1 cellular context compared by ENCODE assay signal in the genomic region with DNA sequence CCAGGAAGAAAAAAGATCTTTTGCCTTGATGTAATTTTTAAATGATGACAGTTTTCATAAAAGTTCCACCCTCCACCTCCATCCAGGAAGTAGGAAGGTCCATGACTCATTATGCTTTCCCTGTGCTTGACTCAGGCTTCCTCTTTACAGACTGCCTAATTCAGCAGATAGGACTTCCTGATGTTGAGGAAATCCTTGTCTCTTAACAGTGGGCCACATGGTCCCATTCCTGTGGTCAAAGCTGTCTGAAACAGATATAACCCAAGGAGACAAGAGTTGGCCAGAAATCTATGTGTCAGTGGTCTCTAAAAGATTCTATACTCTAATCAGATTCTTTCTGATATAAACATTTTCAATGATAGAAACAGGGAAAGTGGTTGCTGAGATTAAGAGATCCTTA.
TF ChIP-seq lines count a peak whose summit lies in the region.

No MANE protein-coding gene starts in this region.

TF ChIP-seq in K562, 482 proteins besides CTCF, POLR2A, EP300 and RAD21 (continued from another document and continues in another):
- TF ChIP-seq, protein P1, sequence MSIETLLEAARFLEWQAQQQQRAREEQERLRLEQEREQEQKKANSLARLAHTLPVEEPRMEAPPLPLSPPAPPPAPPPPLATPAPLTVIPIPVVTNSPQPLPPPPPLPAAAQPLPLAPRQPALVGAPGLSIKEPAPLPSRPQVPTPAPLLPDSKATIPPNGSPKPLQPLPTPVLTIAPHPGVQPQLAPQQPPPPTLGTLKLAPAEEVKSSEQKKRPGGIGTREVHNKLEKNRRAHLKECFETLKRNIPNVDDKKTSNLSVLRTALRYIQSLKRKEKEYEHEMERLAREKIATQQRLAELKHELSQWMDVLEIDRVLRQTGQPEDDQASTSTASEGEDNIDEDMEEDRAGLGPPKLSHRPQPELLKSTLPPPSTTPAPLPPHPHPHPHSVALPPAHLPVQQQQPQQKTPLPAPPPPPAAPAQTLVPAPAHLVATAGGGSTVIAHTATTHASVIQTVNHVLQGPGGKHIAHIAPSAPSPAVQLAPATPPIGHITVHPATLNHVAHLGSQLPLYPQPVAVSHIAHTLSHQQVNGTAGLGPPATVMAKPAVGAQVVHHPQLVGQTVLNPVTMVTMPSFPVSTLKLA (conservative IDR thresholded peaks at IDR 0.05), result peak; percentile 66 to 79; a peak in 3 of 4 replicates
- TF ChIP-seq RAD51 (IDR thresholded peaks at IDR 0.05; ENCODE audit: borderline replicate concordance, low read depth) (0 out of 2 replicates have a peak, but pooled peaks have one; percentile 29), NFE2 (IDR thresholded peaks at IDR 0.05; ENCODE audit: low read depth) (peak; percentile 43; the same call in 1 of the 2 replicates), SUPT5H (IDR thresholded peaks at IDR 0.05) (no peak), ZNF507 (tag; conservative IDR thresholded peaks at IDR 0.05) (no peak), CREB1 (IDR thresholded peaks at IDR 0.05) (0 out of 2 replicates have a peak, but pooled peaks have one; percentile 22), CREB1 (CRISPR knock-in tag; IDR thresholded peaks at IDR 0.05) (no peak), ZNF766 (CRISPR knock-in tag; conservative IDR thresholded peaks at IDR 0.05) (0 out of 2 replicates have a peak, but pooled peaks have one; percentile 39), GABPB1 (CRISPR knock-in tag; IDR thresholded peaks at IDR 0.05) (peak; percentile 50; the same call in 1 of the 2 replicates), ZNF584 (CRISPR knock-in tag; IDR thresholded peaks at IDR 0.05; ENCODE audit: low read depth) (0 out of 2 replicates have a peak, but pooled peaks have one; percentile 58), MBD2 (IDR thresholded peaks at IDR 0.05; ENCODE audit: borderline replicate concordance, low read depth) (0 out of 2 replicates have a peak, but pooled peaks have one; percentile 28), NBN (IDR thresholded peaks at IDR 0.05; ENCODE audit: low read depth) (peak; percentile 49; the same call in 1 of the 2 replicates), CTBP1 (IDR thresholded peaks at IDR 0.05; ENCODE audit: borderline replicate concordance) (peak; percentile 59; the same call in 1 of the 2 replicates), ZNF41 (CRISPR knock-in tag; conservative IDR thresholded peaks at IDR 0.05) (no peak), ELF4 (CRISPR knock-in tag; IDR thresholded peaks at IDR 0.05) (peak; percentile 90), RB1 (IDR thresholded peaks at IDR 0.05; ENCODE audit: low read depth) (no peak), PML (IDR thresholded peaks at IDR 0.05; ENCODE audit: low read length) (peak; percentile 91), NCOA1 (IDR thresholded peaks at IDR 0.05; ENCODE audit: low read depth) (peak; percentile 53; the same call in 1 of the 2 replicates), L3MBTL2 (IDR thresholded peaks at IDR 0.05) (peak; percentile 48; the same call in 1 of the 2 replicates), MAZ (CRISPR knock-in tag; conservative IDR thresholded peaks at IDR 0.05 in 1 of 2, IDR thresholded peaks at IDR 0.05 in 1 of 2) (peak; percentile 19 to 40; a peak in 1 of 4 replicates), CEBPG (CRISPR knock-in tag; IDR thresholded peaks at IDR 0.05) (no peak), CEBPG (tag; conservative IDR thresholded peaks at IDR 0.05 in 1 of 2, IDR thresholded peaks at IDR 0.05 in 1 of 2) (peak in 1 of 2 experiments; percentile 51; a peak in 1 of 4 replicates), ATF1 (CRISPR knock-in tag; IDR thresholded peaks at IDR 0.05) (no peak), ATF1 (tag; IDR thresholded peaks at IDR 0.05) (peak; percentile 23; the same call in 1 of the 2 replicates), TBP (optimal IDR thresholded peaks at IDR 0.05; ENCODE audit: low read depth, low read length) (peak; percentile 15), FIP1L1 (IDR thresholded peaks at IDR 0.05; ENCODE audit: low read depth, low read length, poor library complexity, severe bottlenecking) (no peak), BMI1 (IDR thresholded peaks at IDR 0.05; ENCODE audit: low read length) (no peak), FOS (IDR thresholded peaks at IDR 0.05; ENCODE audit: extremely low read depth, insufficient read length) (peak; percentile 39), STAT5A (IDR thresholded peaks at IDR 0.05; ENCODE audit: borderline replicate concordance, low read length) (peak; percentile 79), SOX6 (IDR thresholded peaks at IDR 0.05) (peak; percentile 82), SP1 (CRISPR knock-in tag; IDR thresholded peaks at IDR 0.05) (0 out of 2 replicates have a peak, but pooled peaks have one; percentile 14)
- TF ChIP-seq, protein P2, sequence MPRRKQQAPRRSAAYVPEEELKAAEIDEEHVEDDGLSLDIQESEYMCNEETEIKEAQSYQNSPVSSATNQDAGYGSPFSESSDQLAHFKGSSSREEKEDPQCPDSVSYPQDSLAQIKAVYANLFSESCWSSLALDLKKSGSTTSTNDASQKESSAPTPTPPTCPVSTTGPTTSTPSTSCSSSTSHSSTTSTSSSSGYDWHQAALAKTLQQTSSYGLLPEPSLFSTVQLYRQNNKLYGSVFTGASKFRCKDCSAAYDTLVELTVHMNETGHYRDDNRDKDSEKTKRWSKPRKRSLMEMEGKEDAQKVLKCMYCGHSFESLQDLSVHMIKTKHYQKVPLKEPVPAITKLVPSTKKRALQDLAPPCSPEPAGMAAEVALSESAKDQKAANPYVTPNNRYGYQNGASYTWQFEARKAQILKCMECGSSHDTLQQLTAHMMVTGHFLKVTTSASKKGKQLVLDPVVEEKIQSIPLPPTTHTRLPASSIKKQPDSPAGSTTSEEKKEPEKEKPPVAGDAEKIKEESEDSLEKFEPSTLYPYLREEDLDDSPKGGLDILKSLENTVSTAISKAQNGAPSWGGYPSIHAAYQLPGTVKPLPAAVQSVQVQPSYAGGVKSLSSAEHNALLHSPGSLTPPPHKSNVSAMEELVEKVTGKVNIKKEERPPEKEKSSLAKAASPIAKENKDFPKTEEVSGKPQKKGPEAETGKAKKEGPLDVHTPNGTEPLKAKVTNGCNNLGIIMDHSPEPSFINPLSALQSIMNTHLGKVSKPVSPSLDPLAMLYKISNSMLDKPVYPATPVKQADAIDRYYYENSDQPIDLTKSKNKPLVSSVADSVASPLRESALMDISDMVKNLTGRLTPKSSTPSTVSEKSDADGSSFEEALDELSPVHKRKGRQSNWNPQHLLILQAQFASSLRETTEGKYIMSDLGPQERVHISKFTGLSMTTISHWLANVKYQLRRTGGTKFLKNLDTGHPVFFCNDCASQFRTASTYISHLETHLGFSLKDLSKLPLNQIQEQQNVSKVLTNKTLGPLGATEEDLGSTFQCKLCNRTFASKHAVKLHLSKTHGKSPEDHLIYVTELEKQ (CRISPR knock-in tag; IDR thresholded peaks at IDR 0.05), result no peak
- TF ChIP-seq, protein P3, sequence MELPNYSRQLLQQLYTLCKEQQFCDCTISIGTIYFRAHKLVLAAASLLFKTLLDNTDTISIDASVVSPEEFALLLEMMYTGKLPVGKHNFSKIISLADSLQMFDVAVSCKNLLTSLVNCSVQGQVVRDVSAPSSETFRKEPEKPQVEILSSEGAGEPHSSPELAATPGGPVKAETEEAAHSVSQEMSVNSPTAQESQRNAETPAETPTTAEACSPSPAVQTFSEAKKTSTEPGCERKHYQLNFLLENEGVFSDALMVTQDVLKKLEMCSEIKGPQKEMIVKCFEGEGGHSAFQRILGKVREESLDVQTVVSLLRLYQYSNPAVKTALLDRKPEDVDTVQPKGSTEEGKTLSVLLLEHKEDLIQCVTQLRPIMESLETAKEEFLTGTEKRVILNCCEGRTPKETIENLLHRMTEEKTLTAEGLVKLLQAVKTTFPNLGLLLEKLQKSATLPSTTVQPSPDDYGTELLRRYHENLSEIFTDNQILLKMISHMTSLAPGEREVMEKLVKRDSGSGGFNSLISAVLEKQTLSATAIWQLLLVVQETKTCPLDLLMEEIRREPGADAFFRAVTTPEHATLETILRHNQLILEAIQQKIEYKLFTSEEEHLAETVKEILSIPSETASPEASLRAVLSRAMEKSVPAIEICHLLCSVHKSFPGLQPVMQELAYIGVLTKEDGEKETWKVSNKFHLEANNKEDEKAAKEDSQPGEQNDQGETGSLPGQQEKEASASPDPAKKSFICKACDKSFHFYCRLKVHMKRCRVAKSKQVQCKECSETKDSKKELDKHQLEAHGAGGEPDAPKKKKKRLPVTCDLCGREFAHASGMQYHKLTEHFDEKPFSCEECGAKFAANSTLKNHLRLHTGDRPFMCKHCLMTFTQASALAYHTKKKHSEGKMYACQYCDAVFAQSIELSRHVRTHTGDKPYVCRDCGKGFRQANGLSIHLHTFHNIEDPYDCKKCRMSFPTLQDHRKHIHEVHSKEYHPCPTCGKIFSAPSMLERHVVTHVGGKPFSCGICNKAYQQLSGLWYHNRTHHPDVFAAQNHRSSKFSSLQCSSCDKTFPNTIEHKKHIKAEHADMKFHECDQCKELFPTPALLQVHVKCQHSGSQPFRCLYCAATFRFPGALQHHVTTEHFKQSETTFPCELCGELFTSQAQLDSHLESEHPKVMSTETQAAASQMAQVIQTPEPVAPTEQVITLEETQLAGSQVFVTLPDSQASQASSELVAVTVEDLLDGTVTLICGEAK (IDR thresholded peaks at IDR 0.05), result 0 out of 2 replicates have a peak, but pooled peaks have one; percentile 22
- TF ChIP-seq, protein P3 (CRISPR knock-in tag; IDR thresholded peaks at IDR 0.05), result no peak
- TF ChIP-seq, protein P4, sequence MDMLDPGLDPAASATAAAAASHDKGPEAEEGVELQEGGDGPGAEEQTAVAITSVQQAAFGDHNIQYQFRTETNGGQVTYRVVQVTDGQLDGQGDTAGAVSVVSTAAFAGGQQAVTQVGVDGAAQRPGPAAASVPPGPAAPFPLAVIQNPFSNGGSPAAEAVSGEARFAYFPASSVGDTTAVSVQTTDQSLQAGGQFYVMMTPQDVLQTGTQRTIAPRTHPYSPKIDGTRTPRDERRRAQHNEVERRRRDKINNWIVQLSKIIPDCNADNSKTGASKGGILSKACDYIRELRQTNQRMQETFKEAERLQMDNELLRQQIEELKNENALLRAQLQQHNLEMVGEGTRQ (CRISPR knock-in tag; IDR thresholded peaks at IDR 0.05), result no peak
- TF ChIP-seq, protein P5, sequence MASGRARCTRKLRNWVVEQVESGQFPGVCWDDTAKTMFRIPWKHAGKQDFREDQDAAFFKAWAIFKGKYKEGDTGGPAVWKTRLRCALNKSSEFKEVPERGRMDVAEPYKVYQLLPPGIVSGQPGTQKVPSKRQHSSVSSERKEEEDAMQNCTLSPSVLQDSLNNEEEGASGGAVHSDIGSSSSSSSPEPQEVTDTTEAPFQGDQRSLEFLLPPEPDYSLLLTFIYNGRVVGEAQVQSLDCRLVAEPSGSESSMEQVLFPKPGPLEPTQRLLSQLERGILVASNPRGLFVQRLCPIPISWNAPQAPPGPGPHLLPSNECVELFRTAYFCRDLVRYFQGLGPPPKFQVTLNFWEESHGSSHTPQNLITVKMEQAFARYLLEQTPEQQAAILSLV (tag; IDR thresholded peaks at IDR 0.05), result no peak
- TF ChIP-seq, protein P6, sequence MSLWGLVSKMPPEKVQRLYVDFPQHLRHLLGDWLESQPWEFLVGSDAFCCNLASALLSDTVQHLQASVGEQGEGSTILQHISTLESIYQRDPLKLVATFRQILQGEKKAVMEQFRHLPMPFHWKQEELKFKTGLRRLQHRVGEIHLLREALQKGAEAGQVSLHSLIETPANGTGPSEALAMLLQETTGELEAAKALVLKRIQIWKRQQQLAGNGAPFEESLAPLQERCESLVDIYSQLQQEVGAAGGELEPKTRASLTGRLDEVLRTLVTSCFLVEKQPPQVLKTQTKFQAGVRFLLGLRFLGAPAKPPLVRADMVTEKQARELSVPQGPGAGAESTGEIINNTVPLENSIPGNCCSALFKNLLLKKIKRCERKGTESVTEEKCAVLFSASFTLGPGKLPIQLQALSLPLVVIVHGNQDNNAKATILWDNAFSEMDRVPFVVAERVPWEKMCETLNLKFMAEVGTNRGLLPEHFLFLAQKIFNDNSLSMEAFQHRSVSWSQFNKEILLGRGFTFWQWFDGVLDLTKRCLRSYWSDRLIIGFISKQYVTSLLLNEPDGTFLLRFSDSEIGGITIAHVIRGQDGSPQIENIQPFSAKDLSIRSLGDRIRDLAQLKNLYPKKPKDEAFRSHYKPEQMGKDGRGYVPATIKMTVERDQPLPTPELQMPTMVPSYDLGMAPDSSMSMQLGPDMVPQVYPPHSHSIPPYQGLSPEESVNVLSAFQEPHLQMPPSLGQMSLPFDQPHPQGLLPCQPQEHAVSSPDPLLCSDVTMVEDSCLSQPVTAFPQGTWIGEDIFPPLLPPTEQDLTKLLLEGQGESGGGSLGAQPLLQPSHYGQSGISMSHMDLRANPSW (CRISPR knock-in tag; IDR thresholded peaks at IDR 0.05), result no peak
- TF ChIP-seq, protein P7, sequence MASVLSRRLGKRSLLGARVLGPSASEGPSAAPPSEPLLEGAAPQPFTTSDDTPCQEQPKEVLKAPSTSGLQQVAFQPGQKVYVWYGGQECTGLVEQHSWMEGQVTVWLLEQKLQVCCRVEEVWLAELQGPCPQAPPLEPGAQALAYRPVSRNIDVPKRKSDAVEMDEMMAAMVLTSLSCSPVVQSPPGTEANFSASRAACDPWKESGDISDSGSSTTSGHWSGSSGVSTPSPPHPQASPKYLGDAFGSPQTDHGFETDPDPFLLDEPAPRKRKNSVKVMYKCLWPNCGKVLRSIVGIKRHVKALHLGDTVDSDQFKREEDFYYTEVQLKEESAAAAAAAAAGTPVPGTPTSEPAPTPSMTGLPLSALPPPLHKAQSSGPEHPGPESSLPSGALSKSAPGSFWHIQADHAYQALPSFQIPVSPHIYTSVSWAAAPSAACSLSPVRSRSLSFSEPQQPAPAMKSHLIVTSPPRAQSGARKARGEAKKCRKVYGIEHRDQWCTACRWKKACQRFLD (CRISPR knock-in tag; IDR thresholded peaks at IDR 0.05), result peak; percentile 78
